Comparison of ENCODE assay signal across 14 cellular contexts in the genomic region with DNA sequence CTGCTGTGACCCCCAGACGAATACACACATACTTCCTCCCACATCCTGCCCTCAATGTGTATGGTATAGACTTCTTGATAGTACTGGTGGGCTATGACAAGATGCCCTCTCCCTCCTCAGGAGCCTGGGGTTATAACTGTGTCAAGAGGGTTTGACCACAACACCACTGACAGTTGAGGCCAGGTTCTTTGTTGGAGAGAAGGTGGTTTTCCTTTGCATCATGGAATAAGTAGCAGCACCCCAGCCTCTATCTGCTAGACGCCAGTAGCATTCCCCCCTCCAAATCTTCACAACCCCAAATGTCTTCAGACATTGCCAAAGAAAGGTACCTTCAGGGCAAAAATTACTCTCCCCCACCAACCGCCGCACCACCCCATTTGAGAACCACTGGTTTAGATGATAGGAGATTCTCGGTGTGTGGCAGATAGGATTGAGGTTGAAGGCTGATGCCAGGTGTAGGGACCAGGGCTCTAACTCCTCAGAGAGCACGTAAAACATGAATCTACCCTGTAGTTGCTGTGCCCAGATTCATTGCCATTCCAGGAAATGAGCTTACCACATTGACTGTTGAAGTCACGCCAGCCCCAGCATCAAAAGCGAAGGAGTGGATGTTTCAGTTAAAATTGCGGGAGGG. TPM values are rescaled to one million over a fixed set of nuclear protein-coding genes. Genes with fewer than 3 reads are reported as not detected.
A peak's percentile ranks its signal among the peaks of the same experiment; 100 is the strongest.
DNase-seq lines count a peak whose midpoint lies in the region; ATAC-seq and TF ChIP-seq lines count a peak whose summit lies in the region.
"Had no signal": no experiment of that assay in that cellular context is flagged by ENCODE, and none has a peak within 500 bp of the region (broad histone marks: within the 10 kb centered on the region; RNA-seq: fewer than 3 reads in every experiment).

No MANE protein-coding gene starts in this region.

- no peak overlapping the region for H3K27ac ChIP-seq in right atrium auricular region
- H3K27ac ChIP-seq: neutrophil, SJSA1 had no signal

- peak overlapping the region; percentile 24 for H3K4me3 Mint-ChIP-seq in activated CD4-positive, alpha-beta memory T cell treated with anti-CD3 and anti-CD28 coated beads for 36 hours
- peak overlapping the region in 4 of 5 donors; percentile 3 to 62 (median 38) for H3K4me3 Mint-ChIP-seq in immature natural killer cell

- DNase-seq in right atrium auricular region (ENCODE audit: low spot score) (peak; percentile 21), left cardiac atrium (no peak), immature natural killer cell (peak; percentile 0 to 14 (median 9)), medulla oblongata (ENCODE audit: extremely low spot score) (no peak), COLO668 (lab: John Stamatoyannopoulos, UW; ENCODE audit: unreplicated experiment) (no peak)
- DNase-seq in activated CD4-positive, alpha-beta memory T cell treated with anti-CD3 and anti-CD28 coated beads for 36 hours: peak; percentile 75
- DNase-seq: NCI-H2171, small intestine had no signal

- no peak for ATAC-seq in left cardiac atrium
- no peak for ATAC-seq in GM21447 (IDR thresholded peaks at IDR 0.05; ENCODE audit: unreplicated experiment)
- ATAC-seq in GM21526 (IDR thresholded peaks at IDR 0.05; ENCODE audit: low FRiP score, unreplicated experiment): no peak

- POLR2A ChIA-PET in activated CD4-positive, alpha-beta memory T cell treated with anti-CD3 and anti-CD28 coated beads for 36 hours (lab: Charles Lee): interaction anchor here (1.5 kb wide), 1 partner anchor 12 kb away, joined by 6 read pairs; no protein-coding TSS in a partner anchor

- H3K27me3 ChIP-seq in right atrium auricular region: no peaks in the 10 kb centered on the region
- H3K27me3 ChIP-seq: SJSA1 had no signal

- no peaks in the 10 kb centered on the region for H3K9me3 Mint-ChIP-seq in activated CD4-positive, alpha-beta memory T cell treated with anti-CD3 and anti-CD28 coated beads for 36 hours
- no peaks in the 10 kb centered on the region for H3K9me3 Mint-ChIP-seq in immature natural killer cell

- peaks cover 3% of the 10 kb centered on the region for H3K27me3 Mint-ChIP-seq in activated CD4-positive, alpha-beta memory T cell treated with anti-CD3 and anti-CD28 coated beads for 36 hours
- H3K27me3 Mint-ChIP-seq in immature natural killer cell (ENCODE audit: low read depth in 3 of 3): peaks cover 7 to 8% (median 8%) of the 10 kb centered on the region in 3 donors

- no peaks in the 10 kb centered on the region for H3K9me3 ChIP-seq in right atrium auricular region
- H3K9me3 ChIP-seq: neutrophil, SJSA1 had no signal

- CTCF ChIA-PET in activated CD4-positive, alpha-beta memory T cell treated with anti-CD3 and anti-CD28 coated beads for 36 hours (lab: Charles Lee): interaction anchor here (1.0 to 1.3 kb wide), 2 partner anchors 13 to 276 kb away, joined by 3 read pairs; no protein-coding TSS in a partner anchor

- H3K4me1 ChIP-seq in right atrium auricular region: no peaks in the 10 kb centered on the region
- H3K4me1 ChIP-seq: SJSA1 had no signal

- no peak for TF ChIP-seq CTCF in right atrium auricular region (IDR thresholded peaks at IDR 0.05)

- no peak overlapping the region for H3K4me3 ChIP-seq in right atrium auricular region
- H3K4me3 ChIP-seq: lung, SJSA1 had no signal

- H3K36me3 Mint-ChIP-seq in activated CD4-positive, alpha-beta memory T cell treated with anti-CD3 and anti-CD28 coated beads for 36 hours: no peaks in the 10 kb centered on the region
- no peaks in the 10 kb centered on the region for H3K36me3 Mint-ChIP-seq in immature natural killer cell

- H3K4me1 Mint-ChIP-seq in activated CD4-positive, alpha-beta memory T cell treated with anti-CD3 and anti-CD28 coated beads for 36 hours (ENCODE audit: low read depth): peaks cover 23% of the 10 kb centered on the region
- peaks cover 6 to 11% of the 10 kb centered on the region in 2 donors for H3K4me1 Mint-ChIP-seq in immature natural killer cell

- no peaks in the 10 kb centered on the region for H3K36me3 ChIP-seq in right atrium auricular region
- H3K36me3 ChIP-seq: neutrophil, SJSA1 had no signal

- H3K27ac Mint-ChIP-seq in activated CD4-positive, alpha-beta memory T cell treated with anti-CD3 and anti-CD28 coated beads for 36 hours: peak overlapping the region; percentile 88
- peak overlapping the region in 1 of 6 donors; percentile 65 for H3K27ac Mint-ChIP-seq in immature natural killer cell

- intact Hi-C loops in left cardiac atrium (cut with DNase I): no loop called here
- intact Hi-C loops in activated CD4-positive, alpha-beta memory T cell treated with anti-CD3 and anti-CD28 coated beads for 36 hours (cut with micrococcal nuclease): loop anchor here (1.0 to 5.0 kb wide), 2 partner anchors 13 to 674 kb away; no protein-coding TSS in a partner anchor

RNA-seq across cellular contexts. Expression of a gene that starts 5.5 kb away (rescaled TPM):
- total RNA-seq in right atrium auricular region: 100 to 1,000 TPM; 119 to 247 TPM
- total RNA-seq in left cardiac atrium: 100 to 1,000 TPM in 1 of 2 donors, 10 to 100 TPM in 1; 71.6 to 142 TPM
- total RNA-seq in activated CD4-positive, alpha-beta memory T cell treated with anti-CD3 and anti-CD28 coated beads for 36 hours: under 1 TPM; 0.22 to 0.29 TPM
- not detected for polyA plus RNA-seq in immature natural killer cell
- polyA plus RNA-seq: fibroblast of lung had no signal

Comparison
In these comparisons a context has a peak if more than half of its experiments do, and no peak if none do; other contexts are left out.
1. DNase-seq: peak in right atrium auricular region (single experiment), activated CD4-positive, alpha-beta memory T cell treated with anti-CD3 and anti-CD28 coated beads for 36 hours (single experiment) and immature natural killer cell (3 of 3); none in left cardiac atrium (single experiment), medulla oblongata (single experiment) and COLO668 (single experiment).
2. RNA of a gene that starts 5.5 kb away (total RNA-seq): 119 to 247 TPM in right atrium auricular region and 71.6 to 142 TPM in left cardiac atrium; 0.22 to 0.29 TPM in activated CD4-positive, alpha-beta memory T cell treated with anti-CD3 and anti-CD28 coated beads for 36 hours; every median in the first group is over 10 times any median in the second.